9 cellular contexts compared by ENCODE assay signal in the genomic region with DNA sequence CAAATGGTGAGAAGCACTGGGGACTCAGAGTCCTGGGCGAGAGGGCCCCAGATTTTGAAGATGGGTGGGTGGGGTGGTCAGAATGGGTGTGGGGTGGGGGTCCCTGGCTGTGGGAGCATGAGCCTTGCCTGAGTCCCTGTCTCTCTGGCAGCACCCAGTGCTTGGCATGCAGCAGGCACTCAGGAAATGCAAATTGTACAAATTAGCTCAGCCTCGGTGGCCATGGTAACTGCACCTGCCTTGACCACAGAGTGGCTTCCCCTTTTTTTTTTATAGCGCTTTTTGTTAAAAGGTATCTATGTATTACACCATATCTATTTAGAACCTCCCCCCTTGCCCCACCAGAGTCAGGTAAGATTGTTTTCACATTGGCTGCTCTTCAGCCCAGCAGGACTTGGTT. TPM values are rescaled to one million over a fixed set of nuclear protein-coding genes. Genes with fewer than 3 reads are reported as not detected.
DNase-seq lines count a peak whose midpoint lies in the region; ATAC-seq and TF ChIP-seq lines count a peak whose summit lies in the region.
"Had no signal": no experiment of that assay in that cellular context is flagged by ENCODE, and none has a peak within 500 bp of the region (broad histone marks: within the 10 kb centered on the region; RNA-seq: fewer than 3 reads in every experiment).

No MANE protein-coding gene starts in this region.

- H3K9me3 Mint-ChIP-seq in central memory CD8-positive, alpha-beta T cell = no peaks in the 10 kb centered on the region
- no peaks in the 10 kb centered on the region for H3K9me3 Mint-ChIP-seq in activated CD8-positive, alpha-beta memory T cell treated with anti-CD3 and anti-CD28 coated beads, Interleukin-2, amount 10 ng/mL, durations not matched to agents 7 days and 5 days (ENCODE audit: low read depth)

- no peak for TF ChIP-seq EP300 in stomach (IDR thresholded peaks at IDR 0.05)

- no peak overlapping the region for H3K4me3 Mint-ChIP-seq in central memory CD8-positive, alpha-beta T cell
- no peak overlapping the region for H3K4me3 Mint-ChIP-seq in activated CD8-positive, alpha-beta memory T cell treated with anti-CD3 and anti-CD28 coated beads, Interleukin-2, amount 10 ng/mL, durations not matched to agents 7 days and 5 days

- peaks cover 0 to 78% (median 16%) of the 10 kb centered on the region in 3 donors for H3K27me3 ChIP-seq in stomach

- TF ChIP-seq POLR2A in stomach (IDR thresholded peaks at IDR 0.05) = no peak

- ATAC-seq in GM18861 (IDR thresholded peaks at IDR 0.05; ENCODE audit: unreplicated experiment) = peak; percentile 98
- peak; percentile 93 for ATAC-seq in GM21619 (IDR thresholded peaks at IDR 0.05; ENCODE audit: unreplicated experiment)
- peak; percentile 85 for ATAC-seq in HG03565 (IDR thresholded peaks at IDR 0.05; ENCODE audit: unreplicated experiment)
- ATAC-seq in central memory CD8-positive, alpha-beta T cell (replicated peaks; ENCODE audit: extremely low read depth, poor library complexity, severe bottlenecking) = peak; percentile 32
- no peak for ATAC-seq in activated CD8-positive, alpha-beta memory T cell treated with anti-CD3 and anti-CD28 coated beads, Interleukin-2, amount 10 ng/mL, durations not matched to agents 7 days and 5 days

- whole genome bisulfite sequencing in stomach, 5 donors = 60 to 80% (median 68%) methylated on average over 3 of the region's 3 CpGs

- no peak for TF ChIP-seq CTCF in stomach (IDR thresholded peaks at IDR 0.05)

- no peak overlapping the region for H3K27ac Mint-ChIP-seq in central memory CD8-positive, alpha-beta T cell (ENCODE audit: low read depth)
- H3K27ac Mint-ChIP-seq in activated CD8-positive, alpha-beta memory T cell treated with anti-CD3 and anti-CD28 coated beads, Interleukin-2, amount 10 ng/mL, durations not matched to agents 7 days and 5 days = no peak overlapping the region

- DNase-seq in central memory CD8-positive, alpha-beta T cell (ENCODE audit: low spot score in 2 of 2) = no peak
- no peak for DNase-seq in stomach
- no peak for DNase-seq in epidermal melanocyte (ENCODE audit: insufficient read length, low spot score)
- DNase-seq in activated CD8-positive, alpha-beta memory T cell treated with anti-CD3 and anti-CD28 coated beads, Interleukin-2, amount 10 ng/mL, durations not matched to agents 7 days and 5 days = no peak
- no peak for DNase-seq in foreskin melanocyte
- DNase-seq: stimulated activated CD4-positive, alpha-beta T cell treated with anti-CD3 and anti-CD28 coated beads, Interleukin-15, amount 100 ng/mL, for 24 hours had no signal

- no peaks in the 10 kb centered on the region for H3K36me3 Mint-ChIP-seq in central memory CD8-positive, alpha-beta T cell (ENCODE audit: insufficient read depth)
- no peaks in the 10 kb centered on the region for H3K36me3 Mint-ChIP-seq in activated CD8-positive, alpha-beta memory T cell treated with anti-CD3 and anti-CD28 coated beads, Interleukin-2, amount 10 ng/mL, durations not matched to agents 7 days and 5 days

- H3K36me3 ChIP-seq in stomach = no peaks in the 10 kb centered on the region

- no peak overlapping the region for H3K4me3 ChIP-seq in stomach

- peak overlapping the region in 1 of 5 donors; percentile 19 for H3K27ac ChIP-seq in stomach

- intact Hi-C loops in stomach (cut with DNase I; ENCODE audit: low total_unique reads) = no loop called here

- H3K27me3 Mint-ChIP-seq in central memory CD8-positive, alpha-beta T cell = peaks cover 73% of the 10 kb centered on the region
- H3K27me3 Mint-ChIP-seq in activated CD8-positive, alpha-beta memory T cell treated with anti-CD3 and anti-CD28 coated beads, Interleukin-2, amount 10 ng/mL, durations not matched to agents 7 days and 5 days = peaks cover 80% of the 10 kb centered on the region

- H3K9me3 ChIP-seq in stomach = no peaks in the 10 kb centered on the region

- peaks cover 0 to 28% (median 11%) of the 10 kb centered on the region in 4 donors for H3K4me1 ChIP-seq in stomach

- H3K4me1 Mint-ChIP-seq in central memory CD8-positive, alpha-beta T cell = no peaks in the 10 kb centered on the region
- peaks cover 3% of the 10 kb centered on the region for H3K4me1 Mint-ChIP-seq in activated CD8-positive, alpha-beta memory T cell treated with anti-CD3 and anti-CD28 coated beads, Interleukin-2, amount 10 ng/mL, durations not matched to agents 7 days and 5 days

- CTCF ChIA-PET in activated CD8-positive, alpha-beta memory T cell treated with anti-CD3 and anti-CD28 coated beads, Interleukin-2, amount 10 ng/mL, durations not matched to agents 7 days and 5 days (lab: Charles Lee) = interaction anchor here (0.6 kb wide), 1 partner anchor 1010 kb away, joined by 3 read pairs; no protein-coding TSS in a partner anchor

RNA-seq across cellular contexts. Expression of a gene that starts 19.2 kb away (rescaled TPM):
- total RNA-seq in stomach = 10 to 100 TPM; 30.3 to 91.1 (median 42.6) TPM
- 100 to 1,000 TPM in 1 of 3 donors, 10 to 100 TPM in 2; 31.6 to 149 (median 48.7) TPM for polyA plus RNA-seq in stomach
- total RNA-seq in activated CD8-positive, alpha-beta memory T cell treated with anti-CD3 and anti-CD28 coated beads, Interleukin-2, amount 10 ng/mL, durations not matched to agents 7 days and 5 days = under 1 TPM in 1 of 2 experiments, not detected in 1; 0.14 TPM

Comparison
In these comparisons a context has a peak if more than half of its experiments do, and no peak if none do; other contexts are left out.
1. RNA of a gene that starts 19.2 kb away (total RNA-seq): 30.3 to 91.1 TPM in stomach; 0.14 TPM in activated CD8-positive, alpha-beta memory T cell treated with anti-CD3 and anti-CD28 coated beads, Interleukin-2, amount 10 ng/mL, durations not matched to agents 7 days and 5 days; every median in the first group is over 10 times any median in the second.